In genomic region chr12:12726543-12727093, GRCh38 we compare ENCODE assay signal across 8 cellular contexts. TPM values are rescaled to one million over a fixed set of nuclear protein-coding genes. Genes with fewer than 3 reads are reported as not detected.
A peak's percentile ranks its signal among the peaks of the same experiment; 100 is the strongest.
DNase-seq lines count a peak whose midpoint lies in the region; ATAC-seq and TF ChIP-seq lines count a peak whose summit lies in the region.

No MANE protein-coding gene starts in this region.

- H3K9ac ChIP-seq in OCI-LY3 (ENCODE audit: low read length) = peak overlapping the region; percentile 98

- no peak for ATAC-seq in naive thymus-derived CD4-positive, alpha-beta T cell
- ATAC-seq in GM21526 (IDR thresholded peaks at IDR 0.05; ENCODE audit: low FRiP score, unreplicated experiment) = no peak

- H3K27me3 ChIP-seq in OCI-LY3 (ENCODE audit: low read depth, low read length) = no peaks in the 10 kb centered on the region
- H3K27me3 ChIP-seq in naive thymus-derived CD4-positive, alpha-beta T cell (ENCODE audit: control insufficient read depth in 2 of 2, insufficient read depth in 2 of 2, low read length in 2 of 2) = no peaks in the 10 kb centered on the region

- peaks cover 42% of the 10 kb centered on the region for H3K79me2 ChIP-seq in OCI-LY3 (ENCODE audit: low read length)

- no peaks in the 10 kb centered on the region for H3K9me3 ChIP-seq in OCI-LY3 (ENCODE audit: insufficient read depth, low read length)
- no peaks in the 10 kb centered on the region for H3K9me3 ChIP-seq in naive thymus-derived CD4-positive, alpha-beta T cell (ENCODE audit: control insufficient read depth in 2 of 3, low read length in 3 of 3)

- peaks cover 37% of the 10 kb centered on the region for H3K4me1 Mint-ChIP-seq in activated CD4-positive, alpha-beta T cell treated with anti-CD3 and anti-CD28 coated beads, Interleukin-2, amount 10 ng/mL, durations not matched to agents 24 days and 14 days
- peaks cover 16 to 57% (median 46%) of the 10 kb centered on the region in 7 donors for H3K4me1 Mint-ChIP-seq in naive thymus-derived CD4-positive, alpha-beta T cell

- H3K4me1 ChIP-seq in OCI-LY3 (ENCODE audit: low read length) = peaks cover 20% of the 10 kb centered on the region
- H3K4me1 ChIP-seq in naive thymus-derived CD4-positive, alpha-beta T cell (ENCODE audit: control insufficient read depth in 2 of 2, insufficient read depth in 2 of 2, low read length in 2 of 2) = peaks cover 15 to 25% of the 10 kb centered on the region in 2 donors

- H3K27ac Mint-ChIP-seq in activated CD4-positive, alpha-beta T cell treated with anti-CD3 and anti-CD28 coated beads, Interleukin-2, amount 10 ng/mL, durations not matched to agents 24 days and 14 days = peak overlapping the region; percentile 94
- peak overlapping the region; percentile 96 to 99 (median 97) for H3K27ac Mint-ChIP-seq in naive thymus-derived CD4-positive, alpha-beta T cell

- POLR2A ChIA-PET in naive thymus-derived CD4-positive, alpha-beta T cell (lab: Charles Lee) = interaction anchor here (1.2 to 24.3 kb wide), 8 partner anchors 8 to 369 kb away, joined by 3 to 1179 read pairs (median 8); partner anchors contain the start of genes BORCS5, CDKN1B, CREBL2 and GPR19

- peak overlapping the region; percentile 85 for H3K4me3 Mint-ChIP-seq in activated CD4-positive, alpha-beta T cell treated with anti-CD3 and anti-CD28 coated beads, Interleukin-2, amount 10 ng/mL, durations not matched to agents 24 days and 14 days
- H3K4me3 Mint-ChIP-seq in naive thymus-derived CD4-positive, alpha-beta T cell = peak overlapping the region; percentile 87 to 98 (median 94)

- peak overlapping the region; percentile 96 for H3K27ac ChIP-seq in OCI-LY3 (ENCODE audit: low read length)
- H3K27ac ChIP-seq in naive thymus-derived CD4-positive, alpha-beta T cell (ENCODE audit: low read depth, low read length) = peak overlapping the region; percentile 99

- H2AFZ ChIP-seq in OCI-LY3 (ENCODE audit: low read depth, low read length) = peak overlapping the region; percentile 34

- no peaks in the 10 kb centered on the region for H3K9me3 Mint-ChIP-seq in activated CD4-positive, alpha-beta T cell treated with anti-CD3 and anti-CD28 coated beads, Interleukin-2, amount 10 ng/mL, durations not matched to agents 24 days and 14 days
- H3K9me3 Mint-ChIP-seq in naive thymus-derived CD4-positive, alpha-beta T cell = peaks cover 0 to 13% (median 0%) of the 10 kb centered on the region in 11 donors

- peak overlapping the region; percentile 85 for H3K4me3 ChIP-seq in OCI-LY3 (ENCODE audit: low read length)
- H3K4me3 ChIP-seq in naive thymus-derived CD4-positive, alpha-beta T cell (ENCODE audit: low read length) = peak overlapping the region; percentile 53

- peaks cover 3% of the 10 kb centered on the region for H3K27me3 Mint-ChIP-seq in activated CD4-positive, alpha-beta T cell treated with anti-CD3 and anti-CD28 coated beads, Interleukin-2, amount 10 ng/mL, durations not matched to agents 24 days and 14 days
- peaks cover 0 to 7% (median 0%) of the 10 kb centered on the region in 5 donors for H3K27me3 Mint-ChIP-seq in naive thymus-derived CD4-positive, alpha-beta T cell

- peak overlapping the region; percentile 83 for H3K4me2 ChIP-seq in OCI-LY3 (ENCODE audit: low read length)

- intact Hi-C loops in activated CD4-positive, alpha-beta T cell treated with anti-CD3 and anti-CD28 coated beads, Interleukin-2, amount 10 ng/mL, durations not matched to agents 24 days and 14 days (cut with micrococcal nuclease) = loop anchor here (5.0 kb wide), 1 partner anchor 86 kb away; the partner anchor contains the start of gene DDX47
- intact Hi-C loops in naive thymus-derived CD4-positive, alpha-beta T cell (cut with micrococcal nuclease) = loop anchor here (5.0 to 10.0 kb wide), 4 partner anchors 81 to 1661 kb away; partner anchors contain the start of gene HEBP1 (in 1 of the 2)

- H3K36me3 ChIP-seq in OCI-LY3 (replicated peaks; ENCODE audit: low read depth, low read length) = peaks cover 9% of the 10 kb centered on the region
- peaks cover 0 to 6% (median 0%) of the 10 kb centered on the region in 3 experiments for H3K36me3 ChIP-seq in naive thymus-derived CD4-positive, alpha-beta T cell (ENCODE audit: control insufficient read depth in 2 of 3, insufficient read depth in 3 of 3, low read length in 3 of 3)

- no peak for TF ChIP-seq CTCF in OCI-LY3 (IDR thresholded peaks at IDR 0.05; ENCODE audit: low read depth, low read length)

- peak; percentile 75 for DNase-seq in activated CD4-positive, alpha-beta T cell treated with anti-CD3 and anti-CD28 coated beads, Interleukin-2, amount 10 ng/mL, durations not matched to agents 24 days and 14 days
- no peak for DNase-seq in activated CD4-positive, alpha-beta T cell treated with anti-CD3 and anti-CD28 coated beads for 1 hour
- peak; percentile 57 for DNase-seq in dedifferentiated amniotic fluid mesenchymal stem cell (ENCODE audit: extremely low spot score)
- DNase-seq in naive thymus-derived CD4-positive, alpha-beta T cell = peak in 1 of 9 donors; percentile 15
- no peak for DNase-seq in NK-92 (lab: John Stamatoyannopoulos, UW; ENCODE audit: unreplicated experiment)
- no peak for DNase-seq in HK-2 (ENCODE audit: unreplicated experiment)

- CTCF ChIA-PET in naive thymus-derived CD4-positive, alpha-beta T cell (lab: Charles Lee) = interaction anchor here (2.3 to 2.6 kb wide), 2 partner anchors 10 to 11 kb away, joined by 13 to 18 read pairs; no protein-coding TSS in a partner anchor

- peaks cover 47% of the 10 kb centered on the region for H3K36me3 Mint-ChIP-seq in activated CD4-positive, alpha-beta T cell treated with anti-CD3 and anti-CD28 coated beads, Interleukin-2, amount 10 ng/mL, durations not matched to agents 24 days and 14 days (ENCODE audit: low read depth)
- peaks cover 0 to 40% (median 5%) of the 10 kb centered on the region in 5 donors for H3K36me3 Mint-ChIP-seq in naive thymus-derived CD4-positive, alpha-beta T cell

- H4K20me1 ChIP-seq in OCI-LY3 (ENCODE audit: insufficient read depth, low read length) = 0 out of 2 replicates have a peak, but pooled peaks cover 3% of the 10 kb centered on the region

RNA-seq across cellular contexts. Expression of gene CDKN1B, which starts 9.4 kb away (rescaled TPM):
- total RNA-seq in activated CD4-positive, alpha-beta T cell treated with anti-CD3 and anti-CD28 coated beads, Interleukin-2, amount 10 ng/mL, durations not matched to agents 24 days and 14 days = 47.4 and 48.5 TPM in 2 replicates
- 100 to 1,000 TPM; 105 to 205 (median 191) TPM for total RNA-seq in naive thymus-derived CD4-positive, alpha-beta T cell
- polyA plus RNA-seq in naive thymus-derived CD4-positive, alpha-beta T cell = 10 to 100 TPM; 15.1 to 32.8 TPM

RNA-seq across cellular contexts. Expression of gene GPR19, which starts 30.6 kb away (rescaled TPM):
- 9.4 and 12.1 TPM in 2 replicates for total RNA-seq in activated CD4-positive, alpha-beta T cell treated with anti-CD3 and anti-CD28 coated beads, Interleukin-2, amount 10 ng/mL, durations not matched to agents 24 days and 14 days
- 10 to 100 TPM in 1 of 5 experiments, 1 to 10 TPM in 3, under 1 TPM in 1; 0.69 to 10.4 (median 2.7) TPM for total RNA-seq in naive thymus-derived CD4-positive, alpha-beta T cell
- under 1 TPM; 0.17 to 0.52 TPM for polyA plus RNA-seq in naive thymus-derived CD4-positive, alpha-beta T cell

RNA-seq across cellular contexts. Expression of gene APOLD1, which starts 58.8 kb away (rescaled TPM):
- total RNA-seq in activated CD4-positive, alpha-beta T cell treated with anti-CD3 and anti-CD28 coated beads, Interleukin-2, amount 10 ng/mL, durations not matched to agents 24 days and 14 days = 4.1 and 5.2 TPM in 2 replicates
- 10 to 100 TPM in 1 of 5 experiments, 1 to 10 TPM in 3, under 1 TPM in 1; 0.64 to 11.1 (median 3.1) TPM for total RNA-seq in naive thymus-derived CD4-positive, alpha-beta T cell
- under 1 TPM; 0.25 to 0.36 TPM for polyA plus RNA-seq in naive thymus-derived CD4-positive, alpha-beta T cell

Comparison
In these comparisons a context has a peak if more than half of its experiments do, and no peak if none do; other contexts are left out.
1. DNase-seq: peak in activated CD4-positive, alpha-beta T cell treated with anti-CD3 and anti-CD28 coated beads, Interleukin-2, amount 10 ng/mL, durations not matched to agents 24 days and 14 days (single experiment) and dedifferentiated amniotic fluid mesenchymal stem cell (single experiment); none in activated CD4-positive, alpha-beta T cell treated with anti-CD3 and anti-CD28 coated beads for 1 hour (single experiment), NK-92 (single experiment) and HK-2 (single experiment).